ENCODE assay signal across 1 cellular context in the genomic region with DNA sequence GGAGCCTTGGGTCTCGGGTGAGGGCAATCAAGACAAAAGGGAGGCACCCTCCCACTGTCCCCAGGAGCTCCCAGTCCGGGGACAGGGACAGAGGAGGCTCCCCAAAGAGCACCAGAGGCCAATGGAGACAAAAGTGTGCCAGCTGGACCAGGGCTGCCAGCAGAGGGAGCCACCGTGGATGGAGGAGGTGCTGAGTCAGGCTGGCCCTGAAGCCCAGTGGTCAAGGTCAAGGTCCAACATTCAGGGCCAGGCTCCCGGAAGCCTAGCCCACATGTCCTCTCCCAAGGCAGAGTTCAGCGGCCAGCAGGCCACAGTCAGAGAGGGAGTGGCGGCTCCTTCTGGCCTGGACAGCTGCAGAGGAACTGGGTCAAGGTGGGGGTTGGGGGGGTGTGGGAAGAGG.
A peak's percentile ranks its signal among the peaks of the same experiment; 100 is the strongest.
TF ChIP-seq lines count a peak whose summit lies in the region.

No MANE protein-coding gene starts in this region.

TF ChIP-seq in K562, 482 proteins besides CTCF, POLR2A, EP300 and RAD21 (continued from another document):
- no peak for TF ChIP-seq CHD4 (IDR thresholded peaks at IDR 0.05; ENCODE audit: insufficient read depth, insufficient replicate concordance, low read depth, low read length, poor library complexity, severe bottlenecking)
- no peak for TF ChIP-seq CBX2 (IDR thresholded peaks at IDR 0.05; ENCODE audit: insufficient read depth, low read length, poor library complexity, severe bottlenecking)
- TF ChIP-seq CBFA2T2 (conservative IDR thresholded peaks at IDR 0.05), result no peak
- no peak for TF ChIP-seq PTTG1 (tag; IDR thresholded peaks at IDR 0.05; ENCODE audit: low read depth)
- TF ChIP-seq NFE2 (IDR thresholded peaks at IDR 0.05; ENCODE audit: low read depth), result peak; percentile 92
- no peak for TF ChIP-seq ZNF668 (CRISPR knock-in tag; IDR thresholded peaks at IDR 0.05)
- TF ChIP-seq HMGN3 (IDR thresholded peaks at IDR 0.05; ENCODE audit: borderline replicate concordance, extremely low read depth, insufficient read length, low read depth, low read length), result no peak
- TF ChIP-seq BACH1 (tag; IDR thresholded peaks at IDR 0.05), result no peak
- no peak for TF ChIP-seq BRD4 (IDR thresholded peaks at IDR 0.05)
- TF ChIP-seq ZSCAN32 (CRISPR knock-in tag; IDR thresholded peaks at IDR 0.05), result no peak
- TF ChIP-seq MAZ (CRISPR knock-in tag; conservative IDR thresholded peaks at IDR 0.05 in 1 of 2, IDR thresholded peaks at IDR 0.05 in 1 of 2), result 0 out of 4 replicates have a peak, but pooled peaks of 1 of the 2 experiments have one; percentile 21
- TF ChIP-seq C11orf30 (IDR thresholded peaks at IDR 0.05; ENCODE audit: low read depth), result peak; percentile 63
- TF ChIP-seq YBX1 (IDR thresholded peaks at IDR 0.05), result no peak
- no peak for TF ChIP-seq HMBOX1 (IDR thresholded peaks at IDR 0.05)
- no peak for TF ChIP-seq RBM25 (IDR thresholded peaks at IDR 0.05; ENCODE audit: low read depth, low read length, severe bottlenecking)
- TF ChIP-seq MBD1 (CRISPR knock-in tag; IDR thresholded peaks at IDR 0.05), result no peak
- TF ChIP-seq ZNF3 (CRISPR knock-in tag; IDR thresholded peaks at IDR 0.05), result no peak
- peak; percentile 44; the same call in 1 of the 2 replicates for TF ChIP-seq MAFK (IDR thresholded peaks at IDR 0.05; ENCODE audit: low read length)
- no peak for TF ChIP-seq FOXP4 (CRISPR knock-in tag; IDR thresholded peaks at IDR 0.05; ENCODE audit: borderline replicate concordance)
- TF ChIP-seq ZNF316 (IDR thresholded peaks at IDR 0.05), result peak; percentile 74
- TF ChIP-seq, protein P1, sequence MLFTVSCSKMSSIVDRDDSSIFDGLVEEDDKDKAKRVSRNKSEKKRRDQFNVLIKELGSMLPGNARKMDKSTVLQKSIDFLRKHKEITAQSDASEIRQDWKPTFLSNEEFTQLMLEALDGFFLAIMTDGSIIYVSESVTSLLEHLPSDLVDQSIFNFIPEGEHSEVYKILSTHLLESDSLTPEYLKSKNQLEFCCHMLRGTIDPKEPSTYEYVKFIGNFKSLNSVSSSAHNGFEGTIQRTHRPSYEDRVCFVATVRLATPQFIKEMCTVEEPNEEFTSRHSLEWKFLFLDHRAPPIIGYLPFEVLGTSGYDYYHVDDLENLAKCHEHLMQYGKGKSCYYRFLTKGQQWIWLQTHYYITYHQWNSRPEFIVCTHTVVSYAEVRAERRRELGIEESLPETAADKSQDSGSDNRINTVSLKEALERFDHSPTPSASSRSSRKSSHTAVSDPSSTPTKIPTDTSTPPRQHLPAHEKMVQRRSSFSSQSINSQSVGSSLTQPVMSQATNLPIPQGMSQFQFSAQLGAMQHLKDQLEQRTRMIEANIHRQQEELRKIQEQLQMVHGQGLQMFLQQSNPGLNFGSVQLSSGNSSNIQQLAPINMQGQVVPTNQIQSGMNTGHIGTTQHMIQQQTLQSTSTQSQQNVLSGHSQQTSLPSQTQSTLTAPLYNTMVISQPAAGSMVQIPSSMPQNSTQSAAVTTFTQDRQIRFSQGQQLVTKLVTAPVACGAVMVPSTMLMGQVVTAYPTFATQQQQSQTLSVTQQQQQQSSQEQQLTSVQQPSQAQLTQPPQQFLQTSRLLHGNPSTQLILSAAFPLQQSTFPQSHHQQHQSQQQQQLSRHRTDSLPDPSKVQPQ (CRISPR knock-in tag; IDR thresholded peaks at IDR 0.05; ENCODE audit: borderline replicate concordance), result no peak
- TF ChIP-seq CTCFL (IDR thresholded peaks at IDR 0.05; ENCODE audit: borderline replicate concordance, insufficient read depth, low read depth, low read length, poor library complexity, severe bottlenecking), result peak; percentile 57
- TF ChIP-seq FOXK2 (conservative IDR thresholded peaks at IDR 0.05 in 1 of 2, IDR thresholded peaks at IDR 0.05 in 1 of 2; ENCODE audit: low read depth in 2 of 2), result no peak
- no peak for TF ChIP-seq ZNF431 (CRISPR knock-in tag; IDR thresholded peaks at IDR 0.05)
